ENCODE assay signal across 19 cellular contexts in genomic region chr21:26443867-26444266, GRCh38.
"Had no signal": no experiment of that assay in that cellular context is flagged by ENCODE, and none has a peak within 500 bp of the region (broad histone marks: within the 10 kb centered on the region; RNA-seq: fewer than 3 reads in every experiment).

No MANE protein-coding gene starts in this region.

- H3K36me3 ChIP-seq: heart right ventricle, neutrophil, pancreas, thoracic aorta, upper lobe of left lung had no signal

- H3K27me3 ChIP-seq: body of pancreas, heart right ventricle, neutrophil, pancreas, upper lobe of left lung had no signal

- H3K4me3 ChIP-seq: body of pancreas, heart right ventricle, pancreas, thoracic aorta, upper lobe of left lung had no signal

- ATAC-seq: body of pancreas; heart right ventricle; left cardiac atrium; natural killer cell treated with Interleukin-12 subunit alpha and Interleukin-12 subunit beta and Interleukin-15 and Interleukin-18, amount 100 ng/mL, for 72 hours; pancreas; sciatic nerve; stimulated activated memory B cell treated with anti-CD40 and anti-IgM and Interleukin-4, amounts not matched to agents 10 μg/mL and 1 μg/mL and 100 μg/mL, for 72 hours had no signal

- H3K4me1 ChIP-seq: body of pancreas, heart right ventricle, pancreas, upper lobe of left lung had no signal

- DNase-seq: activated CD4-positive, alpha-beta T cell treated with anti-CD3 and anti-CD28 coated beads, Interleukin-2, amount 10 ng/mL, durations not matched to agents 7 days and 5 days; activated CD8-positive, alpha-beta memory T cell treated with anti-CD3 and anti-CD28 coated beads, Interleukin-2, amount 50 U/mL, for 4 hours; activated effector memory CD4-positive, alpha-beta T cell treated with anti-CD3 and anti-CD28 coated beads, Interleukin-2, amount 50 U/mL, for 16 hours; activated T-cell treated with anti-CD3 and anti-CD28 coated beads, Interleukin-2, amount 50 U/mL, for 48 hours; body of pancreas; caudate nucleus; endodermal cell; heart right ventricle; immature natural killer cell; left cardiac atrium; pancreas; stimulated activated CD4-positive, alpha-beta T cell treated with anti-CD3 and anti-CD28 coated beads, Interleukin-4, amount 100 ng/mL, for 4 hours; T1000; upper lobe of left lung had no signal

- H3K27ac ChIP-seq: body of pancreas, heart right ventricle, neutrophil, pancreas, upper lobe of left lung had no signal

- H3K9me3 ChIP-seq: body of pancreas, heart right ventricle, neutrophil, pancreas, thoracic aorta, upper lobe of left lung had no signal
